In the genomic region with DNA sequence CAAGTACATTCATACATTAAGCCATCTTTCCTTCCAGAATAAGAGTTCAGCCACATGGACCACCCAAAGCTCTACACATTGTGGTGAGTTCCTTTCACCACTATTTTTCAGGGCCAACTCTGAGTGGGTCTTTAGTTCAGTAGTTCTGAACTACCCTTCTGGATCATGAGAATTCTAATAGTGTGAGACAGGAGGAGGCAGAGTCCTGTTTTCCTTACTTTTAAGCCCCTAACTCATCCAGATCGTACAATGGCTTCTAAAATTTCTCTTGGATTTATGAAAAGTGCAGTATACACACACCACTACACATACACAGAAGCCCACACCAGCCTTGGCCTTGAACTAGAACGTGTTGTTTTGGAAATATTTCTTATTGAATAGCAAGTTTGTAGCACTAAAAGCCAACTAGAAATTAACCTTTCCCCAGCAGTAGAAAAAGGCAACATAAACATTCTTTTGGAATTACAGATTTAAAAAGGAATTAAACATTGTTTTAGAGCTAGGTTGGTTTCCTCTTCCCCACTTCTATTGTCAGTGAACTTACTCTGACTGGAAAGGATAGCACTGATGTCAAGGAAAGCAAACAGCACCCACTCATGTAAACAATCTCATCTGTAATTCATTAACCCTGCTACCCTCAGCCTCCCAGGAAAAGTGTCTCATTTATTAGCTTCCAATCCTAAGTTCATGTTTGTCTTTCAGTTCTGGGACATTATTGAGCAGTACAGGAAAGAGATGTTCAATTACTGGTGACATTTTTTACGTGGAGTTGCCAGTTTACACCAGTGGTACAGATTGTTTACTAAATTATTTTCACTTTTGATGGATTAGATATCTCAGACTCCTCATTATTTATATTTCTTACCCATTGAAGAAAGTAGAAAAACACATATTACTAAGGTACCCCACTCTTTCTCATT, we compare ENCODE assay signal across 1 cellular context.
A peak's percentile ranks its signal among the peaks of the same experiment; 100 is the strongest.
TF ChIP-seq lines count a peak whose summit lies in the region.

No MANE protein-coding gene starts in this region.

TF ChIP-seq in HepG2, 621 proteins besides CTCF, POLR2A, EP300 and RAD21 (continued from another document and continues in another):
- TF ChIP-seq, protein P1, sequence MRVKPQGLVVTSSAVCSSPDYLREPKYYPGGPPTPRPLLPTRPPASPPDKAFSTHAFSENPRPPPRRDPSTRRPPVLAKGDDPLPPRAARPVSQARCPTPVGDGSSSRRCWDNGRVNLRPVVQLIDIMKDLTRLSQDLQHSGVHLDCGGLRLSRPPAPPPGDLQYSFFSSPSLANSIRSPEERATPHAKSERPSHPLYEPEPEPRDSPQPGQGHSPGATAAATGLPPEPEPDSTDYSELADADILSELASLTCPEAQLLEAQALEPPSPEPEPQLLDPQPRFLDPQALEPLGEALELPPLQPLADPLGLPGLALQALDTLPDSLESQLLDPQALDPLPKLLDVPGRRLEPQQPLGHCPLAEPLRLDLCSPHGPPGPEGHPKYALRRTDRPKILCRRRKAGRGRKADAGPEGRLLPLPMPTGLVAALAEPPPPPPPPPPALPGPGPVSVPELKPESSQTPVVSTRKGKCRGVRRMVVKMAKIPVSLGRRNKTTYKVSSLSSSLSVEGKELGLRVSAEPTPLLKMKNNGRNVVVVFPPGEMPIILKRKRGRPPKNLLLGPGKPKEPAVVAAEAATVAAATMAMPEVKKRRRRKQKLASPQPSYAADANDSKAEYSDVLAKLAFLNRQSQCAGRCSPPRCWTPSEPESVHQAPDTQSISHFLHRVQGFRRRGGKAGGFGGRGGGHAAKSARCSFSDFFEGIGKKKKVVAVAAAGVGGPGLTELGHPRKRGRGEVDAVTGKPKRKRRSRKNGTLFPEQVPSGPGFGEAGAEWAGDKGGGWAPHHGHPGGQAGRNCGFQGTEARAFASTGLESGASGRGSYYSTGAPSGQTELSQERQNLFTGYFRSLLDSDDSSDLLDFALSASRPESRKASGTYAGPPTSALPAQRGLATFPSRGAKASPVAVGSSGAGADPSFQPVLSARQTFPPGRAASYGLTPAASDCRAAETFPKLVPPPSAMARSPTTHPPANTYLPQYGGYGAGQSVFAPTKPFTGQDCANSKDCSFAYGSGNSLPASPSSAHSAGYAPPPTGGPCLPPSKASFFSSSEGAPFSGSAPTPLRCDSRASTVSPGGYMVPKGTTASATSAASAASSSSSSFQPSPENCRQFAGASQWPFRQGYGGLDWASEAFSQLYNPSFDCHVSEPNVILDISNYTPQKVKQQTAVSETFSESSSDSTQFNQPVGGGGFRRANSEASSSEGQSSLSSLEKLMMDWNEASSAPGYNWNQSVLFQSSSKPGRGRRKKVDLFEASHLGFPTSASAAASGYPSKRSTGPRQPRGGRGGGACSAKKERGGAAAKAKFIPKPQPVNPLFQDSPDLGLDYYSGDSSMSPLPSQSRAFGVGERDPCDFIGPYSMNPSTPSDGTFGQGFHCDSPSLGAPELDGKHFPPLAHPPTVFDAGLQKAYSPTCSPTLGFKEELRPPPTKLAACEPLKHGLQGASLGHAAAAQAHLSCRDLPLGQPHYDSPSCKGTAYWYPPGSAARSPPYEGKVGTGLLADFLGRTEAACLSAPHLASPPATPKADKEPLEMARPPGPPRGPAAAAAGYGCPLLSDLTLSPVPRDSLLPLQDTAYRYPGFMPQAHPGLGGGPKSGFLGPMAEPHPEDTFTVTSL (CRISPR knock-in tag; IDR thresholded peaks at IDR 0.05; ENCODE audit: borderline replicate concordance): peak; percentile 97
- no peak for TF ChIP-seq NRL (CRISPR knock-in tag; IDR thresholded peaks at IDR 0.05; ENCODE audit: borderline replicate concordance)
- TF ChIP-seq, protein P2, sequence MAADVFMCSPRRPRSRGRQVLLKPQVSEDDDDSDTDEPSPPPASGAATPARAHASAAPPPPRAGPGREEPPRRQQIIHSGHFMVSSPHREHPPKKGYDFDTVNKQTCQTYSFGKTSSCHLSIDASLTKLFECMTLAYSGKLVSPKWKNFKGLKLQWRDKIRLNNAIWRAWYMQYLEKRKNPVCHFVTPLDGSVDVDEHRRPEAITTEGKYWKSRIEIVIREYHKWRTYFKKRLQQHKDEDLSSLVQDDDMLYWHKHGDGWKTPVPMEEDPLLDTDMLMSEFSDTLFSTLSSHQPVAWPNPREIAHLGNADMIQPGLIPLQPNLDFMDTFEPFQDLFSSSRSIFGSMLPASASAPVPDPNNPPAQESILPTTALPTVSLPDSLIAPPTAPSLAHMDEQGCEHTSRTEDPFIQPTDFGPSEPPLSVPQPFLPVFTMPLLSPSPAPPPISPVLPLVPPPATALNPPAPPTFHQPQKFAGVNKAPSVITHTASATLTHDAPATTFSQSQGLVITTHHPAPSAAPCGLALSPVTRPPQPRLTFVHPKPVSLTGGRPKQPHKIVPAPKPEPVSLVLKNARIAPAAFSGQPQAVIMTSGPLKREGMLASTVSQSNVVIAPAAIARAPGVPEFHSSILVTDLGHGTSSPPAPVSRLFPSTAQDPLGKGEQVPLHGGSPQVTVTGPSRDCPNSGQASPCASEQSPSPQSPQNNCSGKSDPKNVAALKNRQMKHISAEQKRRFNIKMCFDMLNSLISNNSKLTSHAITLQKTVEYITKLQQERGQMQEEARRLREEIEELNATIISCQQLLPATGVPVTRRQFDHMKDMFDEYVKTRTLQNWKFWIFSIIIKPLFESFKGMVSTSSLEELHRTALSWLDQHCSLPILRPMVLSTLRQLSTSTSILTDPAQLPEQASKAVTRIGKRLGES (CRISPR knock-in tag; IDR thresholded peaks at IDR 0.05; ENCODE audit: borderline replicate concordance): no peak
- peak; percentile 88 for TF ChIP-seq SOX5 (CRISPR knock-in tag; IDR thresholded peaks at IDR 0.05; ENCODE audit: borderline replicate concordance)
- peak; percentile 94 for TF ChIP-seq DPF2 (CRISPR knock-in tag; IDR thresholded peaks at IDR 0.05; ENCODE audit: borderline replicate concordance, low read depth)
- TF ChIP-seq GTF2F1 (IDR thresholded peaks at IDR 0.05; ENCODE audit: low read length): no peak
- TF ChIP-seq KLF9 (CRISPR knock-in tag; IDR thresholded peaks at IDR 0.05; ENCODE audit: low read depth): 0 out of 2 replicates have a peak, but pooled peaks have one; percentile 30
- no peak for TF ChIP-seq ZC3H13 (CRISPR knock-in tag; IDR thresholded peaks at IDR 0.05)
- TF ChIP-seq REXO4 (CRISPR knock-in tag; IDR thresholded peaks at IDR 0.05; ENCODE audit: borderline replicate concordance): no peak
- no peak for TF ChIP-seq SMAD9 (CRISPR knock-in tag; IDR thresholded peaks at IDR 0.05)
- no peak for TF ChIP-seq DNMT1 (CRISPR knock-in tag; IDR thresholded peaks at IDR 0.05)
- TF ChIP-seq, protein P3, sequence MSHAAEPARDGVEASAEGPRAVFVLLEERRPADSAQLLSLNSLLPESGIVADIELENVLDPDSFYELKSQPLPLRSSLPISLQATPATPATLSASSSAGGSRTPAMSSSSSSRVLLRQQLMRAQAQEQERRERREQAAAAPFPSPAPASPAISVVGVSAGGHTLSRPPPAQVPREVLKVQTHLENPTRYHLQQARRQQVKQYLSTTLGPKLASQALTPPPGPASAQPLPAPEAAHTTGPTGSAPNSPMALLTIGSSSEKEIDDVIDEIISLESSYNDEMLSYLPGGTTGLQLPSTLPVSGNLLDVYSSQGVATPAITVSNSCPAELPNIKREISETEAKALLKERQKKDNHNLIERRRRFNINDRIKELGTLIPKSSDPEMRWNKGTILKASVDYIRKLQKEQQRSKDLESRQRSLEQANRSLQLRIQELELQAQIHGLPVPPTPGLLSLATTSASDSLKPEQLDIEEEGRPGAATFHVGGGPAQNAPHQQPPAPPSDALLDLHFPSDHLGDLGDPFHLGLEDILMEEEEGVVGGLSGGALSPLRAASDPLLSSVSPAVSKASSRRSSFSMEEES (CRISPR knock-in tag; IDR thresholded peaks at IDR 0.05): peak; percentile 48; the same call in 1 of the 2 replicates
- TF ChIP-seq, protein P4, sequence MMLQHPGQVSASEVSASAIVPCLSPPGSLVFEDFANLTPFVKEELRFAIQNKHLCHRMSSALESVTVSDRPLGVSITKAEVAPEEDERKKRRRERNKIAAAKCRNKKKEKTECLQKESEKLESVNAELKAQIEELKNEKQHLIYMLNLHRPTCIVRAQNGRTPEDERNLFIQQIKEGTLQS (CRISPR knock-in tag; IDR thresholded peaks at IDR 0.05): no peak
- no peak for TF ChIP-seq MATR3 (CRISPR knock-in tag; IDR thresholded peaks at IDR 0.05)
- TF ChIP-seq, protein P5, sequence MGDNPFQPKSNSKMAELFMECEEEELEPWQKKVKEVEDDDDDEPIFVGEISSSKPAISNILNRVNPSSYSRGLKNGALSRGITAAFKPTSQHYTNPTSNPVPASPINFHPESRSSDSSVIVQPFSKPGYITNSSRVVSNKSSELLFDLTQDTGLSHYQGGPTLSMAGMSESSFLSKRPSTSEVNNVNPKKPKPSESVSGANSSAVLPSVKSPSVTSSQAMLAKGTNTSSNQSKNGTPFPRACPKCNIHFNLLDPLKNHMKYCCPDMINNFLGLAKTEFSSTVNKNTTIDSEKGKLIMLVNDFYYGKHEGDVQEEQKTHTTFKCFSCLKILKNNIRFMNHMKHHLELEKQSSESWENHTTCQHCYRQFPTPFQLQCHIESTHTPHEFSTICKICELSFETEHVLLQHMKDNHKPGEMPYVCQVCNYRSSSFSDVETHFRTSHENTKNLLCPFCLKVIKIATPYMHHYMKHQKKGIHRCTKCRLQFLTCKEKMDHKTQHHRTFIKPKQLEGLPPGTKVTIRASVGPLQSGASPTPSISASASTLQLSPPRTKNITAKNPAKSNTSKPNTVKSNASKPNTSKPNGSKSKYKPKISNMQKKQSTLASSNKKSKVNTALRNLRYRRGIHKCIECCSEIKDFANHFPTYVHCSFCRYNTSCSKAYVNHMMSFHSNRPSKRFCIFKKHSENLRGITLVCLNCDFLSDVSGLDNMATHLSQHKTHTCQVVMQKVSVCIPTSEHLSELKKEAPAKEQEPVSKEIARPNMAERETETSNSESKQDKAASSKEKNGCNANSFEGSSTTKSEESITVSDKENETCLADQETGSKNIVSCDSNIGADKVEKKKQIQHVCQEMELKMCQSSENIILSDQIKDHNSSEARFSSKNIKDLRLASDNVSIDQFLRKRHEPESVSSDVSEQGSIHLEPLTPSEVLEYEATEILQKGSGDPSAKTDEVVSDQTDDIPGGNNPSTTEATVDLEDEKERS (CRISPR knock-in tag; IDR thresholded peaks at IDR 0.05): peak; percentile 86
- TF ChIP-seq, protein P6, sequence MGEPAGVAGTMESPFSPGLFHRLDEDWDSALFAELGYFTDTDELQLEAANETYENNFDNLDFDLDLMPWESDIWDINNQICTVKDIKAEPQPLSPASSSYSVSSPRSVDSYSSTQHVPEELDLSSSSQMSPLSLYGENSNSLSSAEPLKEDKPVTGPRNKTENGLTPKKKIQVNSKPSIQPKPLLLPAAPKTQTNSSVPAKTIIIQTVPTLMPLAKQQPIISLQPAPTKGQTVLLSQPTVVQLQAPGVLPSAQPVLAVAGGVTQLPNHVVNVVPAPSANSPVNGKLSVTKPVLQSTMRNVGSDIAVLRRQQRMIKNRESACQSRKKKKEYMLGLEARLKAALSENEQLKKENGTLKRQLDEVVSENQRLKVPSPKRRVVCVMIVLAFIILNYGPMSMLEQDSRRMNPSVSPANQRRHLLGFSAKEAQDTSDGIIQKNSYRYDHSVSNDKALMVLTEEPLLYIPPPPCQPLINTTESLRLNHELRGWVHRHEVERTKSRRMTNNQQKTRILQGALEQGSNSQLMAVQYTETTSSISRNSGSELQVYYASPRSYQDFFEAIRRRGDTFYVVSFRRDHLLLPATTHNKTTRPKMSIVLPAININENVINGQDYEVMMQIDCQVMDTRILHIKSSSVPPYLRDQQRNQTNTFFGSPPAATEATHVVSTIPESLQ (CRISPR knock-in tag; conservative IDR thresholded peaks at IDR 0.05): 0 out of 2 replicates have a peak, but pooled peaks have one; percentile 69
- TF ChIP-seq SMC3 (IDR thresholded peaks at IDR 0.05; ENCODE audit: low read length): peak; percentile 18; the same call in 1 of the 2 replicates
- TF ChIP-seq, protein P7, sequence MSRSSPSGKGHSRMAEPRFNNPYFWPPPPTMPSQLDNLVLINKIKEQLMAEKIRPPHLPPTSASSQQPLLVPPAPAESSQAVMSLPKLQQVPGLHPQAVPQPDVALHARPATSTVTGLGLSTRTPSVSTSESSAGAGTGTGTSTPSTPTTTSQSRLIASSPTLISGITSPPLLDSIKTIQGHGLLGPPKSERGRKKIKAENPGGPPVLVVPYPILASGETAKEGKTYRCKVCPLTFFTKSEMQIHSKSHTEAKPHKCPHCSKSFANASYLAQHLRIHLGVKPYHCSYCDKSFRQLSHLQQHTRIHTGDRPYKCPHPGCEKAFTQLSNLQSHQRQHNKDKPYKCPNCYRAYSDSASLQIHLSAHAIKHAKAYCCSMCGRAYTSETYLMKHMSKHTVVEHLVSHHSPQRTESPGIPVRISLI (CRISPR knock-in tag; IDR thresholded peaks at IDR 0.05; ENCODE audit: borderline replicate concordance): peak; percentile 59; the same call in 1 of the 2 replicates
- peak; percentile 63; the same call in 1 of the 2 replicates for TF ChIP-seq ZNF292 (CRISPR knock-in tag; IDR thresholded peaks at IDR 0.05; ENCODE audit: borderline replicate concordance, low read depth)
- peak; percentile 70 for TF ChIP-seq NFKBIZ (CRISPR knock-in tag; IDR thresholded peaks at IDR 0.05)
- TF ChIP-seq, protein P8, sequence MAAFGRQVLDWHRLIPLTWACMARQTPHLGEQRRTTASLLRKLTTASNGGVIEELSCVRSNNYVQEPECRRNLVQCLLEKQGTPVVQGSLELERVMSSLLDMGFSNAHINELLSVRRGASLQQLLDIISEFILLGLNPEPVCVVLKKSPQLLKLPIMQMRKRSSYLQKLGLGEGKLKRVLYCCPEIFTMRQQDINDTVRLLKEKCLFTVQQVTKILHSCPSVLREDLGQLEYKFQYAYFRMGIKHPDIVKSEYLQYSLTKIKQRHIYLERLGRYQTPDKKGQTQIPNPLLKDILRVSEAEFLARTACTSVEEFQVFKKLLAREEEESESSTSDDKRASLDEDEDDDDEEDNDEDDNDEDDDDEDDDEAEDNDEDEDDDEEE (CRISPR knock-in tag; IDR thresholded peaks at IDR 0.05): no peak
- TF ChIP-seq, protein P9, sequence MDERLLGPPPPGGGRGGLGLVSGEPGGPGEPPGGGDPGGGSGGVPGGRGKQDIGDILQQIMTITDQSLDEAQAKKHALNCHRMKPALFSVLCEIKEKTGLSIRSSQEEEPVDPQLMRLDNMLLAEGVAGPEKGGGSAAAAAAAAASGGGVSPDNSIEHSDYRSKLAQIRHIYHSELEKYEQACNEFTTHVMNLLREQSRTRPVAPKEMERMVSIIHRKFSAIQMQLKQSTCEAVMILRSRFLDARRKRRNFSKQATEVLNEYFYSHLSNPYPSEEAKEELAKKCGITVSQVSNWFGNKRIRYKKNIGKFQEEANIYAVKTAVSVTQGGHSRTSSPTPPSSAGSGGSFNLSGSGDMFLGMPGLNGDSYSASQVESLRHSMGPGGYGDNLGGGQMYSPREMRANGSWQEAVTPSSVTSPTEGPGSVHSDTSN (CRISPR knock-in tag; IDR thresholded peaks at IDR 0.05): no peak
- TF ChIP-seq GPN1 (CRISPR knock-in tag; IDR thresholded peaks at IDR 0.05; ENCODE audit: borderline replicate concordance): no peak
- TF ChIP-seq, protein P10, sequence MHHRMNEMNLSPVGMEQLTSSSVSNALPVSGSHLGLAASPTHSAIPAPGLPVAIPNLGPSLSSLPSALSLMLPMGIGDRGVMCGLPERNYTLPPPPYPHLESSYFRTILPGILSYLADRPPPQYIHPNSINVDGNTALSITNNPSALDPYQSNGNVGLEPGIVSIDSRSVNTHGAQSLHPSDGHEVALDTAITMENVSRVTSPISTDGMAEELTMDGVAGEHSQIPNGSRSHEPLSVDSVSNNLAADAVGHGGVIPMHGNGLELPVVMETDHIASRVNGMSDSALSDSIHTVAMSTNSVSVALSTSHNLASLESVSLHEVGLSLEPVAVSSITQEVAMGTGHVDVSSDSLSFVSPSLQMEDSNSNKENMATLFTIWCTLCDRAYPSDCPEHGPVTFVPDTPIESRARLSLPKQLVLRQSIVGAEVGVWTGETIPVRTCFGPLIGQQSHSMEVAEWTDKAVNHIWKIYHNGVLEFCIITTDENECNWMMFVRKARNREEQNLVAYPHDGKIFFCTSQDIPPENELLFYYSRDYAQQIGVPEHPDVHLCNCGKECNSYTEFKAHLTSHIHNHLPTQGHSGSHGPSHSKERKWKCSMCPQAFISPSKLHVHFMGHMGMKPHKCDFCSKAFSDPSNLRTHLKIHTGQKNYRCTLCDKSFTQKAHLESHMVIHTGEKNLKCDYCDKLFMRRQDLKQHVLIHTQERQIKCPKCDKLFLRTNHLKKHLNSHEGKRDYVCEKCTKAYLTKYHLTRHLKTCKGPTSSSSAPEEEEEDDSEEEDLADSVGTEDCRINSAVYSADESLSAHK (CRISPR knock-in tag; IDR thresholded peaks at IDR 0.05; ENCODE audit: borderline replicate concordance): no peak
- TF ChIP-seq ZNF713 (CRISPR knock-in tag; IDR thresholded peaks at IDR 0.05): no peak
